In genomic region chr1:156601122-156601830, GRCh38 we compare ENCODE assay signal across 1 cellular context.
A peak's percentile ranks its signal among the peaks of the same experiment; 100 is the strongest.
TF ChIP-seq lines count a peak whose summit lies in the region.

Gene GPATCH4, minus strand, starts transcription at chr1:156601479.

TF ChIP-seq in HepG2, 621 proteins besides CTCF, POLR2A, EP300 and RAD21 (continued from another document and continues in another):
- TF ChIP-seq, protein P1, sequence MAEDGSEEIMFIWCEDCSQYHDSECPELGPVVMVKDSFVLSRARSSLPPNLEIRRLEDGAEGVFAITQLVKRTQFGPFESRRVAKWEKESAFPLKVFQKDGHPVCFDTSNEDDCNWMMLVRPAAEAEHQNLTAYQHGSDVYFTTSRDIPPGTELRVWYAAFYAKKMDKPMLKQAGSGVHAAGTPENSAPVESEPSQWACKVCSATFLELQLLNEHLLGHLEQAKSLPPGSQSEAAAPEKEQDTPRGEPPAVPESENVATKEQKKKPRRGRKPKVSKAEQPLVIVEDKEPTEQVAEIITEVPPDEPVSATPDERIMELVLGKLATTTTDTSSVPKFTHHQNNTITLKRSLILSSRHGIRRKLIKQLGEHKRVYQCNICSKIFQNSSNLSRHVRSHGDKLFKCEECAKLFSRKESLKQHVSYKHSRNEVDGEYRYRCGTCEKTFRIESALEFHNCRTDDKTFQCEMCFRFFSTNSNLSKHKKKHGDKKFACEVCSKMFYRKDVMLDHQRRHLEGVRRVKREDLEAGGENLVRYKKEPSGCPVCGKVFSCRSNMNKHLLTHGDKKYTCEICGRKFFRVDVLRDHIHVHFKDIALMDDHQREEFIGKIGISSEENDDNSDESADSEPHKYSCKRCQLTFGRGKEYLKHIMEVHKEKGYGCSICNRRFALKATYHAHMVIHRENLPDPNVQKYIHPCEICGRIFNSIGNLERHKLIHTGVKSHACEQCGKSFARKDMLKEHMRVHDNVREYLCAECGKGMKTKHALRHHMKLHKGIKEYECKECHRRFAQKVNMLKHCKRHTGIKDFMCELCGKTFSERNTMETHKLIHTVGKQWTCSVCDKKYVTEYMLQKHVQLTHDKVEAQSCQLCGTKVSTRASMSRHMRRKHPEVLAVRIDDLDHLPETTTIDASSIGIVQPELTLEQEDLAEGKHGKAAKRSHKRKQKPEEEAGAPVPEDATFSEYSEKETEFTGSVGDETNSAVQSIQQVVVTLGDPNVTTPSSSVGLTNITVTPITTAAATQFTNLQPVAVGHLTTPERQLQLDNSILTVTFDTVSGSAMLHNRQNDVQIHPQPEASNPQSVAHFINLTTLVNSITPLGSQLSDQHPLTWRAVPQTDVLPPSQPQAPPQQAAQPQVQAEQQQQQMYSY (CRISPR knock-in tag; IDR thresholded peaks at IDR 0.05): 0 out of 2 replicates have a peak, but pooled peaks have one; percentile 28
- peak; percentile 62 for TF ChIP-seq ZNF143 (CRISPR knock-in tag; IDR thresholded peaks at IDR 0.05)
- TF ChIP-seq ETS1 (CRISPR knock-in tag; IDR thresholded peaks at IDR 0.05): no peak
- peak; percentile 34; the same call in 1 of the 2 replicates for TF ChIP-seq ZNF274 (CRISPR knock-in tag; IDR thresholded peaks at IDR 0.05)
- TF ChIP-seq HOXD1 (CRISPR knock-in tag; IDR thresholded peaks at IDR 0.05): peak; percentile 49; the same call in 1 of the 2 replicates
- TF ChIP-seq NCOA1 (CRISPR knock-in tag; IDR thresholded peaks at IDR 0.05): no peak
- TF ChIP-seq ZNF350 (CRISPR knock-in tag; IDR thresholded peaks at IDR 0.05; ENCODE audit: borderline replicate concordance, low read depth): peak; percentile 62; the same call in 1 of the 2 replicates
- 0 out of 2 replicates have a peak, but pooled peaks have one; percentile 33 for TF ChIP-seq RCOR2 (CRISPR knock-in tag; IDR thresholded peaks at IDR 0.05)
- TF ChIP-seq ZNF672 (CRISPR knock-in tag; IDR thresholded peaks at IDR 0.05): no peak
- peak; percentile 53; the same call in 1 of the 2 replicates for TF ChIP-seq DZIP1 (CRISPR knock-in tag; IDR thresholded peaks at IDR 0.05)
- TF ChIP-seq ZBTB7B (CRISPR knock-in tag; IDR thresholded peaks at IDR 0.05): peak; percentile 37; the same call in 1 of the 2 replicates
- TF ChIP-seq, protein P2, sequence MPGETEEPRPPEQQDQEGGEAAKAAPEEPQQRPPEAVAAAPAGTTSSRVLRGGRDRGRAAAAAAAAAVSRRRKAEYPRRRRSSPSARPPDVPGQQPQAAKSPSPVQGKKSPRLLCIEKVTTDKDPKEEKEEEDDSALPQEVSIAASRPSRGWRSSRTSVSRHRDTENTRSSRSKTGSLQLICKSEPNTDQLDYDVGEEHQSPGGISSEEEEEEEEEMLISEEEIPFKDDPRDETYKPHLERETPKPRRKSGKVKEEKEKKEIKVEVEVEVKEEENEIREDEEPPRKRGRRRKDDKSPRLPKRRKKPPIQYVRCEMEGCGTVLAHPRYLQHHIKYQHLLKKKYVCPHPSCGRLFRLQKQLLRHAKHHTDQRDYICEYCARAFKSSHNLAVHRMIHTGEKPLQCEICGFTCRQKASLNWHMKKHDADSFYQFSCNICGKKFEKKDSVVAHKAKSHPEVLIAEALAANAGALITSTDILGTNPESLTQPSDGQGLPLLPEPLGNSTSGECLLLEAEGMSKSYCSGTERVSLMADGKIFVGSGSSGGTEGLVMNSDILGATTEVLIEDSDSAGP (CRISPR knock-in tag; IDR thresholded peaks at IDR 0.05; ENCODE audit: borderline replicate concordance): peak; percentile 46; the same call in 1 of the 2 replicates
- TF ChIP-seq E2F2 (CRISPR knock-in tag; IDR thresholded peaks at IDR 0.05; ENCODE audit: borderline replicate concordance): no peak; the same call in 1 of the 2 replicates
- no peak for TF ChIP-seq KAT7 (CRISPR knock-in tag; IDR thresholded peaks at IDR 0.05; ENCODE audit: borderline replicate concordance)
- TF ChIP-seq SP140L (CRISPR knock-in tag; IDR thresholded peaks at IDR 0.05; ENCODE audit: borderline replicate concordance): 0 out of 2 replicates have a peak, but pooled peaks have one; percentile 80
- TF ChIP-seq SIN3B (IDR thresholded peaks at IDR 0.05; ENCODE audit: low read length): peak; percentile 73; the same call in 1 of the 2 replicates
- TF ChIP-seq NAIF1 (CRISPR knock-in tag; IDR thresholded peaks at IDR 0.05; ENCODE audit: borderline replicate concordance): no peak
- peak; percentile 99 for TF ChIP-seq SAP130 (CRISPR knock-in tag; IDR thresholded peaks at IDR 0.05; ENCODE audit: low read depth)
- TF ChIP-seq, protein P3, sequence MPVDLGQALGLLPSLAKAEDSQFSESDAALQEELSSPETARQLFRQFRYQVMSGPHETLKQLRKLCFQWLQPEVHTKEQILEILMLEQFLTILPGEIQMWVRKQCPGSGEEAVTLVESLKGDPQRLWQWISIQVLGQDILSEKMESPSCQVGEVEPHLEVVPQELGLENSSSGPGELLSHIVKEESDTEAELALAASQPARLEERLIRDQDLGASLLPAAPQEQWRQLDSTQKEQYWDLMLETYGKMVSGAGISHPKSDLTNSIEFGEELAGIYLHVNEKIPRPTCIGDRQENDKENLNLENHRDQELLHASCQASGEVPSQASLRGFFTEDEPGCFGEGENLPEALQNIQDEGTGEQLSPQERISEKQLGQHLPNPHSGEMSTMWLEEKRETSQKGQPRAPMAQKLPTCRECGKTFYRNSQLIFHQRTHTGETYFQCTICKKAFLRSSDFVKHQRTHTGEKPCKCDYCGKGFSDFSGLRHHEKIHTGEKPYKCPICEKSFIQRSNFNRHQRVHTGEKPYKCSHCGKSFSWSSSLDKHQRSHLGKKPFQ (CRISPR knock-in tag; IDR thresholded peaks at IDR 0.05; ENCODE audit: insufficient replicate concordance): no peak
- TF ChIP-seq MEIS2 (CRISPR knock-in tag; IDR thresholded peaks at IDR 0.05): peak; percentile 50; the same call in 1 of the 2 replicates
- TF ChIP-seq NCOA2 (CRISPR knock-in tag; IDR thresholded peaks at IDR 0.05): 0 out of 2 replicates have a peak, but pooled peaks have one; percentile 28
- TF ChIP-seq ZNF670 (CRISPR knock-in tag; IDR thresholded peaks at IDR 0.05; ENCODE audit: borderline replicate concordance): no peak
- TF ChIP-seq KLF6 (CRISPR knock-in tag; IDR thresholded peaks at IDR 0.05): 0 out of 2 replicates have a peak, but pooled peaks have one; percentile 26
- TF ChIP-seq ZNF607 (CRISPR knock-in tag; IDR thresholded peaks at IDR 0.05; ENCODE audit: borderline replicate concordance): peak; percentile 56; the same call in 1 of the 2 replicates
- TF ChIP-seq ZNF773 (CRISPR knock-in tag; IDR thresholded peaks at IDR 0.05; ENCODE audit: borderline replicate concordance): peak; percentile 54; the same call in 1 of the 2 replicates
- peak; percentile 76 for TF ChIP-seq HDAC2 (CRISPR knock-in tag; IDR thresholded peaks at IDR 0.05)
- TF ChIP-seq, protein P4, sequence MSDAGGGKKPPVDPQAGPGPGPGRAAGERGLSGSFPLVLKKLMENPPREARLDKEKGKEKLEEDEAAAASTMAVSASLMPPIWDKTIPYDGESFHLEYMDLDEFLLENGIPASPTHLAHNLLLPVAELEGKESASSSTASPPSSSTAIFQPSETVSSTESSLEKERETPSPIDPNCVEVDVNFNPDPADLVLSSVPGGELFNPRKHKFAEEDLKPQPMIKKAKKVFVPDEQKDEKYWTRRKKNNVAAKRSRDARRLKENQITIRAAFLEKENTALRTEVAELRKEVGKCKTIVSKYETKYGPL (CRISPR knock-in tag; IDR thresholded peaks at IDR 0.05): no peak
- TF ChIP-seq HNF1B (CRISPR knock-in tag; IDR thresholded peaks at IDR 0.05): peak; percentile 82; the same call in 1 of the 2 replicates
- peak; percentile 44 for TF ChIP-seq NFKB2 (CRISPR knock-in tag; IDR thresholded peaks at IDR 0.05; ENCODE audit: borderline replicate concordance)
- TF ChIP-seq SMAD9 (CRISPR knock-in tag; IDR thresholded peaks at IDR 0.05): no peak
- TF ChIP-seq ZXDC (CRISPR knock-in tag; IDR thresholded peaks at IDR 0.05): 0 out of 2 replicates have a peak, but pooled peaks have one; percentile 75
- TF ChIP-seq ZMYM4 (CRISPR knock-in tag; IDR thresholded peaks at IDR 0.05): 0 out of 2 replicates have a peak, but pooled peaks have one; percentile 55
- no peak for TF ChIP-seq MIER2 (CRISPR knock-in tag; IDR thresholded peaks at IDR 0.05)
- TF ChIP-seq TEAD2 (CRISPR knock-in tag; IDR thresholded peaks at IDR 0.05): no peak
- TF ChIP-seq GABPB1 (CRISPR knock-in tag; IDR thresholded peaks at IDR 0.05): peak; percentile 96
- no peak for TF ChIP-seq ZNF652 (CRISPR knock-in tag; IDR thresholded peaks at IDR 0.05; ENCODE audit: borderline replicate concordance, low read depth)
- no peak for TF ChIP-seq ZNF280D (CRISPR knock-in tag; IDR thresholded peaks at IDR 0.05)
